Comparison of ENCODE assay signal across 16 cellular contexts in genomic region chr2:220175967-220176366, GRCh38.
A peak's percentile ranks its signal among the peaks of the same experiment; 100 is the strongest.
DNase-seq lines count a peak whose midpoint lies in the region; ATAC-seq, FAIRE-seq and TF ChIP-seq lines count a peak whose summit lies in the region.
"Had no signal": no experiment of that assay in that cellular context is flagged by ENCODE, and none has a peak within 500 bp of the region (broad histone marks: within the 10 kb centered on the region; RNA-seq: fewer than 3 reads in every experiment).

No MANE protein-coding gene starts in this region.

- H3K79me2 ChIP-seq in SK-N-SH (ENCODE audit: insufficient read depth) (no peaks in the 10 kb centered on the region), keratinocyte (ENCODE audit: control insufficient read depth, insufficient read depth, low read length) (no peaks in the 10 kb centered on the region)

- POLR2A ChIA-PET in SK-N-SH (lab: Yijun Ruan, JAX), result no interaction called here

- TF ChIP-seq POLR2A in H54 (IDR thresholded peaks at IDR 0.05; ENCODE audit: low read depth, low read length), result no peak

- DNase-seq in H54 (ENCODE audit: insufficient read length, low spot score) (no peak), SK-N-SH (no peak), epithelial cell of esophagus (ENCODE audit: low read depth) (peak; percentile 43), keratinocyte (ENCODE audit: low read depth, low spot score) (no peak), NCI-H1930 (lab: John Stamatoyannopoulos, UW) (no peak), NOMO-1 treated with dmso at 0.1 percent for 144 hours (lab: John Stamatoyannopoulos, UW; ENCODE audit: unreplicated experiment) (no peak)
- no peak for DNase-seq in stimulated activated CD4-positive, alpha-beta T cell treated with anti-CD3 and anti-CD28 coated beads, Interleukin-4, amount 100 ng/mL, for 24 hours
- DNase-seq: 8988T; ACHN; CD4-positive, CD25-positive, alpha-beta regulatory T cell; GM23248; H9 had no signal

- H3K9me1 ChIP-seq in keratinocyte (ENCODE audit: control insufficient read depth, extremely low read depth, insufficient read depth, low read length), result no peaks in the 10 kb centered on the region

- no peaks in the 10 kb centered on the region for H3F3A ChIP-seq in SK-N-SH (replicated peaks; ENCODE audit: insufficient read depth)

- TF ChIP-seq RAD21 in SK-N-SH (IDR thresholded peaks at IDR 0.05; ENCODE audit: low read length), result no peak

- dilution Hi-C loops in keratinocyte (cut with MboI; ENCODE audit: extremely low pct_ligation_motif_present, low sequenced_read_pairs), result no loop called here

- WGBS in SK-N-SH (ENCODE audit: low lambda C conversion rate), result 14% methylated on average over 2 of the region's 2 CpGs

- H3K9me2 ChIP-seq in SK-N-SH, result no peaks in the 10 kb centered on the region

- CTCF ChIA-PET in SK-N-SH (lab: Yijun Ruan, JAX), result no interaction called here

- H2AFZ ChIP-seq in SK-N-SH (ENCODE audit: low read depth), result no peak overlapping the region
- H2AFZ ChIP-seq in keratinocyte (ENCODE audit: control insufficient read depth, low read length), result no peak overlapping the region
- H2AFZ ChIP-seq: GM23248 had no signal

- H3K4me1 ChIP-seq in SK-N-SH (ENCODE audit: control insufficient read depth in 1 of 2, insufficient read depth in 2 of 2, low read depth in 1 of 2, low read length in 1 of 2), result no peaks in the 10 kb centered on the region
- H3K4me1 ChIP-seq in keratinocyte (ENCODE audit: control insufficient read depth, extremely low read depth, insufficient read depth, low read length), result peaks cover 5% of the 10 kb centered on the region
- H3K4me1 ChIP-seq: BLaER1 treated with 17β-estradiol and CSF1 and Interleukin-3, amounts not matched to agents 10 nM and 100 nM had no signal

- no peaks in the 10 kb centered on the region for H3K36me3 ChIP-seq in SK-N-SH (replicated peaks in 1 of 2; ENCODE audit: control insufficient read depth in 1 of 2, insufficient read depth in 2 of 2, low read length in 1 of 2)
- no peaks in the 10 kb centered on the region for H3K36me3 ChIP-seq in keratinocyte (ENCODE audit: control insufficient read depth in 2 of 2, extremely low read depth in 1 of 2, insufficient read depth in 2 of 2, low read length in 2 of 2)
- H3K36me3 ChIP-seq: BLaER1 treated with 17β-estradiol and CSF1 and Interleukin-3, amounts not matched to agents 10 nM and 100 nM had no signal

- no peaks in the 10 kb centered on the region for H3K27me3 ChIP-seq in SK-N-SH (ENCODE audit: insufficient read depth)
- no peaks in the 10 kb centered on the region for H3K27me3 ChIP-seq in keratinocyte (ENCODE audit: control insufficient read depth, extremely low read depth, insufficient read depth, low read length)
- H3K27me3 ChIP-seq: BLaER1 treated with 17β-estradiol and CSF1 and Interleukin-3, amounts not matched to agents 10 nM and 100 nM had no signal

- H4K20me1 ChIP-seq in SK-N-SH (ENCODE audit: insufficient read depth), result no peaks in the 10 kb centered on the region
- H4K20me1 ChIP-seq in keratinocyte (ENCODE audit: control insufficient read depth, extremely low read depth, insufficient read depth, low read length), result no peaks in the 10 kb centered on the region
- H4K20me1 ChIP-seq: BLaER1 treated with 17β-estradiol and CSF1 and Interleukin-3, amounts not matched to agents 10 nM and 100 nM had no signal

- H3K4me2 ChIP-seq in SK-N-SH, result no peak overlapping the region
- no peak overlapping the region for H3K4me2 ChIP-seq in keratinocyte (ENCODE audit: control insufficient read depth, extremely low read depth, insufficient read depth, low read depth, low read length)
- H3K4me2 ChIP-seq: BLaER1 treated with 17β-estradiol and CSF1 and Interleukin-3, amounts not matched to agents 10 nM and 100 nM had no signal

- H3K9me3 ChIP-seq in SK-N-SH (no peaks in the 10 kb centered on the region), keratinocyte (ENCODE audit: control insufficient read depth, low read depth, low read length) (no peaks in the 10 kb centered on the region)
- H3K9me3 ChIP-seq: BLaER1 treated with 17β-estradiol and CSF1 and Interleukin-3, amounts not matched to agents 10 nM and 100 nM had no signal

- H3K27ac ChIP-seq in SK-N-SH (ENCODE audit: low read depth in 2 of 2, low read length in 1 of 2) (no peak overlapping the region), keratinocyte (ENCODE audit: control insufficient read depth, insufficient read depth, low read length) (no peak overlapping the region)
- H3K27ac ChIP-seq: BLaER1 treated with 17β-estradiol and CSF1 and Interleukin-3, amounts not matched to agents 10 nM and 100 nM; GM23248 had no signal

- H3K9ac ChIP-seq in SK-N-SH (no peak overlapping the region), keratinocyte (ENCODE audit: control insufficient read depth, extremely low read depth, insufficient read depth, low read length) (no peak overlapping the region)
- H3K9ac ChIP-seq: BLaER1 treated with 17β-estradiol and CSF1 and Interleukin-3, amounts not matched to agents 10 nM and 100 nM; GM23248 had no signal

- TF ChIP-seq CTCF in SK-N-SH (IDR thresholded peaks at IDR 0.05), result no peak
- no peak for TF ChIP-seq CTCF in epithelial cell of esophagus (IDR thresholded peaks at IDR 0.05; ENCODE audit: insufficient read depth, low read depth, low read length, missing control alignments)
- TF ChIP-seq CTCF in keratinocyte (optimal IDR thresholded peaks at IDR 0.05 in 1 of 3, IDR thresholded peaks at IDR 0.05 in 1 of 3, conservative IDR thresholded peaks at IDR 0.05 in 1 of 3; ENCODE audit: extremely low read depth in 1 of 3, insufficient read depth in 2 of 3, low read length in 3 of 3), result no peak

- ATAC-seq in HG03442 (IDR thresholded peaks at IDR 0.05; ENCODE audit: unreplicated experiment), result no peak
- ATAC-seq: GM12878 had no signal

- no peak overlapping the region for H3K4me3 ChIP-seq in SK-N-SH (ENCODE audit: low read depth in 2 of 2, low read length in 1 of 2)
- no peak overlapping the region for H3K4me3 ChIP-seq in epithelial cell of esophagus (ENCODE audit: low read length)
- H3K4me3 ChIP-seq in keratinocyte (ENCODE audit: control insufficient read depth in 2 of 3, extremely low read depth in 1 of 3, insufficient read depth in 2 of 3, low read depth in 1 of 3, low read length in 3 of 3), result no peak overlapping the region
- H3K4me3 ChIP-seq: BLaER1 treated with 17β-estradiol and CSF1 and Interleukin-3, amounts not matched to agents 10 nM and 100 nM; GM12878; GM23248 had no signal

- FAIRE-seq in H54 (lab: Jason Lieb, UNC) (peak; percentile 43), keratinocyte (lab: Jason Lieb, UNC) (peak; percentile 46)
- FAIRE-seq: GM12878, GM18507 had no signal

- TF ChIP-seq EP300 in SK-N-SH (IDR thresholded peaks at IDR 0.05; ENCODE audit: borderline replicate concordance in 1 of 2, low read depth in 1 of 2, low read length in 1 of 2), result no peak

TF ChIP-seq in SK-N-SH, 30 proteins besides CTCF, POLR2A, EP300 and RAD21:
- no peak for TF ChIP-seq SMC3 (IDR thresholded peaks at IDR 0.05; ENCODE audit: low read depth, low read length)
- no peak for TF ChIP-seq FOXM1 (IDR thresholded peaks at IDR 0.05; ENCODE audit: low read depth)
- TF ChIP-seq FOSL2 (IDR thresholded peaks at IDR 0.05; ENCODE audit: borderline replicate concordance, low read depth), result no peak
- no peak for TF ChIP-seq NFIC (IDR thresholded peaks at IDR 0.05; ENCODE audit: borderline replicate concordance)
- TF ChIP-seq TCF12 (IDR thresholded peaks at IDR 0.05), result peak; percentile 32; the same call in 1 of the 2 replicates
- no peak for TF ChIP-seq USF1 (IDR thresholded peaks at IDR 0.05; ENCODE audit: borderline replicate concordance, low read depth)
- TF ChIP-seq GATA2 (CRISPR knock-in tag; IDR thresholded peaks at IDR 0.05), result no peak
- TF ChIP-seq PBX3 (IDR thresholded peaks at IDR 0.05), result peak; percentile 31; the same call in 1 of the 2 replicates
- no peak for TF ChIP-seq MXI1 (IDR thresholded peaks at IDR 0.05; ENCODE audit: low read depth, low read length)
TF ChIP-seq in SK-N-SH: peak in this region for 2.
